In genomic region chr22:33049125-33049729, GRCh38 we compare ENCODE assay signal across 8 cellular contexts. TPM values are rescaled to one million over a fixed set of nuclear protein-coding genes. Genes with fewer than 3 reads are reported as not detected.
A peak's percentile ranks its signal among the peaks of the same experiment; 100 is the strongest.
DNase-seq lines count a peak whose midpoint lies in the region; ATAC-seq and TF ChIP-seq lines count a peak whose summit lies in the region.

No MANE protein-coding gene starts in this region.

- H3K79me1 ChIP-seq in mesenchymal stem cell (replicated peaks; ENCODE audit: low read length, poor library complexity, severe bottlenecking): no peaks in the 10 kb centered on the region

- no peaks in the 10 kb centered on the region for H3K9me3 ChIP-seq in mesenchymal stem cell (ENCODE audit: control insufficient read depth, low read length)

- H3K27ac ChIP-seq in 22Rv1 (no peak overlapping the region), mesenchymal stem cell (ENCODE audit: low read length, poor library complexity, severe bottlenecking) (no peak overlapping the region)

- no peaks in the 10 kb centered on the region for H3K36me3 ChIP-seq in mesenchymal stem cell (ENCODE audit: control insufficient read depth in 1 of 2, insufficient read depth in 2 of 2, low read depth in 1 of 2, low read length in 2 of 2)

- no peak overlapping the region for H4K8ac ChIP-seq in mesenchymal stem cell (ENCODE audit: low read length)

- WGBS in mesenchymal stem cell: 50% methylated on average over 7 of the region's 9 CpGs

- H3K18ac ChIP-seq in mesenchymal stem cell (ENCODE audit: low read depth in 1 of 2, low read length in 2 of 2): no peak overlapping the region

- no peak overlapping the region for H3K4me2 ChIP-seq in mesenchymal stem cell (ENCODE audit: low read length, poor library complexity, severe bottlenecking)

- no peak overlapping the region for H2AK5ac ChIP-seq in mesenchymal stem cell (ENCODE audit: low read length, severe bottlenecking)

- no peak overlapping the region for H3K14ac ChIP-seq in mesenchymal stem cell (ENCODE audit: low read length in 2 of 2)

- H3K23ac ChIP-seq in mesenchymal stem cell (ENCODE audit: low read length in 2 of 2): no peak overlapping the region

- H2AFZ ChIP-seq in mesenchymal stem cell (ENCODE audit: low read depth, low read length): no peak overlapping the region

- H2BK5ac ChIP-seq in mesenchymal stem cell (ENCODE audit: low read depth, low read length, poor library complexity, severe bottlenecking): no peak overlapping the region

- ATAC-seq in HG03521 (IDR thresholded peaks at IDR 0.05; ENCODE audit: unreplicated experiment): no peak

- H3K4me3 ChIP-seq in GM12875 (ENCODE audit: low read depth, low read length) (no peak overlapping the region), mesenchymal stem cell (ENCODE audit: insufficient read depth in 1 of 2, low read depth in 1 of 2, low read length in 2 of 2) (no peak overlapping the region)

- TF ChIP-seq CTCF in 22Rv1 (IDR thresholded peaks at IDR 0.05) (peak; percentile 94), GM12875 (IDR thresholded peaks at IDR 0.05; ENCODE audit: borderline replicate concordance, insufficient read depth, low read depth, low read length) (peak; percentile 93)

- no peak overlapping the region for H3K9ac ChIP-seq in mesenchymal stem cell (ENCODE audit: low read length)

- no peak overlapping the region for H2BK15ac ChIP-seq in mesenchymal stem cell (ENCODE audit: low read depth, poor library complexity, severe bottlenecking)

- DNase-seq in NCI-H2227 (lab: John Stamatoyannopoulos, UW; ENCODE audit: unreplicated experiment) (peak; percentile 72), mesenchymal stem cell (peak; percentile 64)
- DNase-seq in activated CD4-positive, alpha-beta T cell treated with anti-CD3 and anti-CD28 coated beads, Interleukin-2, amount 50 U/mL, for 4 hours: peak; percentile 31 to 35
- DNase-seq in effector CD8-positive, alpha-beta T cell (lab: John Stamatoyannopoulos, UW): peak; percentile 19
- peak; percentile 19 for DNase-seq in stimulated activated CD8-positive, alpha-beta memory T cell treated with anti-CD3 and anti-CD28 coated beads, Interleukin-4, amount 100 ng/mL, for 24 hours (ENCODE audit: low read depth)

- H4K91ac ChIP-seq in mesenchymal stem cell (ENCODE audit: low read length): no peak overlapping the region

- H3K27me3 ChIP-seq in mesenchymal stem cell (ENCODE audit: control insufficient read depth in 1 of 2, insufficient read depth in 1 of 2, low read length in 2 of 2): peaks cover 9 to 40% of the 10 kb centered on the region in 2 experiments

- no peak overlapping the region for H3K4ac ChIP-seq in mesenchymal stem cell (ENCODE audit: low read depth in 1 of 2, low read length in 2 of 2)

- no peak overlapping the region for H2BK120ac ChIP-seq in mesenchymal stem cell (ENCODE audit: low read depth, low read length)

- no peaks in the 10 kb centered on the region for H3K4me1 ChIP-seq in mesenchymal stem cell (ENCODE audit: control insufficient read depth, insufficient read depth, low read depth, low read length)

- H2BK12ac ChIP-seq in mesenchymal stem cell (ENCODE audit: low read length in 2 of 2): no peak overlapping the region

RNA-seq across cellular contexts. Expression of gene SYN3, which starts 9.0 kb away (rescaled TPM):
- polyA plus RNA-seq in mesenchymal stem cell (2013, experiment 1 of 2): 0.01 TPM
- 0.05 TPM for polyA plus RNA-seq in mesenchymal stem cell (2013, experiment 2 of 2)

Comparison
In these comparisons a context has a peak if more than half of its experiments do, and no peak if none do; other contexts are left out.
1. DNase-seq: peak in every context shown above with its lines; median percentile 72 in NCI-H2227; 64 in mesenchymal stem cell; 33 in activated CD4-positive, alpha-beta T cell treated with anti-CD3 and anti-CD28 coated beads, Interleukin-2, amount 50 U/mL, for 4 hours; 19 in effector CD8-positive, alpha-beta T cell; 19 in stimulated activated CD8-positive, alpha-beta memory T cell treated with anti-CD3 and anti-CD28 coated beads, Interleukin-4, amount 100 ng/mL, for 24 hours.